ENCODE assay signal across 17 cellular contexts in genomic region chr1:24020470-24020869, GRCh38. TPM values are rescaled to one million over a fixed set of nuclear protein-coding genes. Genes with fewer than 3 reads are reported as not detected.
DNase-seq lines count a peak whose midpoint lies in the region; ATAC-seq and TF ChIP-seq lines count a peak whose summit lies in the region.
"Had no signal": no experiment of that assay in that cellular context is flagged by ENCODE, and none has a peak within 500 bp of the region (broad histone marks: within the 10 kb centered on the region; RNA-seq: fewer than 3 reads in every experiment).

No MANE protein-coding gene starts in this region.

- H4K20me1 ChIP-seq in fibroblast of lung (ENCODE audit: control insufficient read depth, extremely low read depth, insufficient read depth, low read length) = no peaks in the 10 kb centered on the region

- ATAC-seq in heart left ventricle = no peak
- ATAC-seq in left ventricle myocardium superior = no peak
- no peak for ATAC-seq in psoas muscle
- no peak for ATAC-seq in GM21619 (IDR thresholded peaks at IDR 0.05; ENCODE audit: unreplicated experiment)
- ATAC-seq: activated naive CD4-positive, alpha-beta T cell treated with anti-CD3 and anti-CD28 coated beads, Interleukin-2, amount 50 U/mL, for 72 hours had no signal

- H3K27me3 ChIP-seq in heart left ventricle = no peaks in the 10 kb centered on the region
- H3K27me3 ChIP-seq in fibroblast of lung (ENCODE audit: control insufficient read depth, insufficient read depth, low read length) = no peaks in the 10 kb centered on the region
- no peaks in the 10 kb centered on the region for H3K27me3 ChIP-seq in psoas muscle (ENCODE audit: insufficient read depth in 3 of 3, low read length in 2 of 3)
- H3K27me3 ChIP-seq in vagina = no peaks in the 10 kb centered on the region
- H3K27me3 ChIP-seq: colonic mucosa had no signal

- intact Hi-C loops in heart left ventricle (cut with DNase I) = loop anchor here in 6 of 10 donors (2.0 to 10.0 kb wide), 6 partner anchors 40 to 216 kb away; partner anchors contain the start of genes GALE (in 3 of the 6), PNRC2 (in 2 of the 6), FUCA1 (in 1 of the 6) and SRSF10 (in 1 of the 6)
- intact Hi-C loops in left ventricle myocardium superior (cut with micrococcal nuclease) = no loop called here
- intact Hi-C loops in psoas muscle (cut with DNase I) = loop anchor here in 1 of 2 donors (5.0 kb wide), 1 partner anchor 63 kb away; the partner anchor contains the start of gene PNRC2
- intact Hi-C loops in vagina (cut with DNase I) = no loop called here

- TF ChIP-seq POLR2A in heart left ventricle (IDR thresholded peaks at IDR 0.05) (no peak), vagina (IDR thresholded peaks at IDR 0.05) (no peak)

- no peak overlapping the region for H3K9ac ChIP-seq in fibroblast of lung (ENCODE audit: insufficient read depth, low read length)

- CTCF ChIA-PET in activated naive CD4-positive, alpha-beta T cell treated with anti-CD3 and anti-CD28 coated beads, Interleukin-2, amount 10 ng/mL, durations not matched to agents 7 days and 5 days (lab: Charles Lee) = interaction anchor here (1.4 kb wide), 1 partner anchor 16 kb away, joined by 3 read pairs; no protein-coding TSS in a partner anchor

- H3K9me3 ChIP-seq in heart left ventricle (no peaks in the 10 kb centered on the region), fibroblast of lung (ENCODE audit: control insufficient read depth, insufficient read depth, low read depth, low read length) (no peaks in the 10 kb centered on the region), psoas muscle (no peaks in the 10 kb centered on the region), vagina (no peaks in the 10 kb centered on the region)
- H3K9me3 ChIP-seq: colonic mucosa had no signal

- no peak overlapping the region for H3K4me2 ChIP-seq in fibroblast of lung (ENCODE audit: extremely low read depth, insufficient read depth, low read length)

- H2AFZ ChIP-seq in fibroblast of lung (ENCODE audit: low read length) = no peak overlapping the region

- H3K4me1 ChIP-seq in heart left ventricle (peaks cover 3 to 76% (median 54%) of the 10 kb centered on the region in 12 donors), fibroblast of lung (ENCODE audit: control insufficient read depth, extremely low read depth, insufficient read depth, low read length) (peaks cover 24% of the 10 kb centered on the region), psoas muscle (peaks cover 53% of the 10 kb centered on the region), vagina (peaks cover 46% of the 10 kb centered on the region)

- DNase-seq in heart left ventricle = no peak
- no peak for DNase-seq in left ventricle myocardium superior
- no peak for DNase-seq in fibroblast of lung (ENCODE audit: low read depth in 2 of 2)
- no peak for DNase-seq in psoas muscle
- no peak for DNase-seq in vagina (ENCODE audit: extremely low spot score in 2 of 2)
- DNase-seq in activated naive CD4-positive, alpha-beta T cell treated with anti-CD3 and anti-CD28 coated beads, Interleukin-2, amount 10 ng/mL, durations not matched to agents 7 days and 5 days = no peak
- no peak for DNase-seq in germinal center (ENCODE audit: low spot score)
- DNase-seq: ACHN; Calu3; colonic mucosa; NCI-H1048; NCI-H2171 treated with DMSO at 0.1 percent for 48 hours; stimulated activated CD4-positive, alpha-beta T cell treated with anti-CD3 and anti-CD28 coated beads, Interleukin-2, amount 100 ng/mL, for 48 hours; WERI-Rb-1 had no signal

- no peak for TF ChIP-seq CTCF in heart left ventricle (IDR thresholded peaks at IDR 0.05)
- no peak for TF ChIP-seq CTCF in fibroblast of lung (conservative IDR thresholded peaks at IDR 0.05 in 1 of 2, IDR thresholded peaks at IDR 0.05 in 1 of 2; ENCODE audit: low read depth in 1 of 2, low read length in 2 of 2)
- no peak for TF ChIP-seq CTCF in psoas muscle (IDR thresholded peaks at IDR 0.05)
- TF ChIP-seq CTCF in vagina (IDR thresholded peaks at IDR 0.05) = no peak

- 75 to 90% (median 85%) methylated on average over 3 of the region's 3 CpGs for WGBS in heart left ventricle, 4 donors
- WGBS in psoas muscle, 3 donors = 88 to 91% (median 89%) methylated on average over 3 of the region's 3 CpGs

- no peaks in the 10 kb centered on the region for H3K36me3 ChIP-seq in heart left ventricle
- no peaks in the 10 kb centered on the region for H3K36me3 ChIP-seq in fibroblast of lung (ENCODE audit: control insufficient read depth, insufficient read depth, low read length)
- no peaks in the 10 kb centered on the region for H3K36me3 ChIP-seq in psoas muscle (ENCODE audit: insufficient read depth in 1 of 2, low read depth in 1 of 2)
- H3K36me3 ChIP-seq in vagina = no peaks in the 10 kb centered on the region
- H3K36me3 ChIP-seq: colonic mucosa, WERI-Rb-1 had no signal

- no peak overlapping the region for H3K4me3 Mint-ChIP-seq in activated naive CD4-positive, alpha-beta T cell treated with anti-CD3 and anti-CD28 coated beads, Interleukin-2, amount 10 ng/mL, durations not matched to agents 7 days and 5 days

- no peak overlapping the region for H3K27ac Mint-ChIP-seq in activated naive CD4-positive, alpha-beta T cell treated with anti-CD3 and anti-CD28 coated beads, Interleukin-2, amount 10 ng/mL, durations not matched to agents 7 days and 5 days

- no peaks in the 10 kb centered on the region for H3K79me2 ChIP-seq in fibroblast of lung (ENCODE audit: control insufficient read depth, insufficient read depth, low read length)

- peaks cover 18% of the 10 kb centered on the region for H3K27me3 Mint-ChIP-seq in activated naive CD4-positive, alpha-beta T cell treated with anti-CD3 and anti-CD28 coated beads, Interleukin-2, amount 10 ng/mL, durations not matched to agents 7 days and 5 days

- no peaks in the 10 kb centered on the region for H3K4me1 Mint-ChIP-seq in activated naive CD4-positive, alpha-beta T cell treated with anti-CD3 and anti-CD28 coated beads, Interleukin-2, amount 10 ng/mL, durations not matched to agents 7 days and 5 days

- H3K27ac ChIP-seq in heart left ventricle (peak overlapping the region in 11 of 12 donors; percentile 78 to 95 (median 90)), fibroblast of lung (ENCODE audit: insufficient read depth, low read length) (peak overlapping the region; percentile 96), psoas muscle (peak overlapping the region; percentile 92), vagina (peak overlapping the region; percentile 81)
- H3K27ac ChIP-seq: SK-N-MC, WERI-Rb-1 had no signal

- H3K4me3 ChIP-seq in heart left ventricle (no peak overlapping the region), fibroblast of lung (replicated peaks in 1 of 4; ENCODE audit: control extremely low read depth in 1 of 4, insufficient read depth in 1 of 4, low read depth in 3 of 4, low read length in 4 of 4) (no peak overlapping the region), psoas muscle (no peak overlapping the region), vagina (no peak overlapping the region)
- H3K4me3 ChIP-seq: colonic mucosa, SK-N-MC had no signal

- no peaks in the 10 kb centered on the region for H3K9me3 Mint-ChIP-seq in activated naive CD4-positive, alpha-beta T cell treated with anti-CD3 and anti-CD28 coated beads, Interleukin-2, amount 10 ng/mL, durations not matched to agents 7 days and 5 days
- H3K9me3 Mint-ChIP-seq: activated naive CD4-positive, alpha-beta T cell treated with anti-CD3 and anti-CD28 coated beads, Interleukin-2, amount 50 U/mL, for 72 hours had no signal

- H3K36me3 Mint-ChIP-seq in activated naive CD4-positive, alpha-beta T cell treated with anti-CD3 and anti-CD28 coated beads, Interleukin-2, amount 10 ng/mL, durations not matched to agents 7 days and 5 days = no peaks in the 10 kb centered on the region
- H3K36me3 Mint-ChIP-seq: activated naive CD4-positive, alpha-beta T cell treated with anti-CD3 and anti-CD28 coated beads, Interleukin-2, amount 50 U/mL, for 72 hours had no signal

RNA-seq across cellular contexts. Expression of gene SRSF10, which starts 40.3 kb away (rescaled TPM):
- total RNA-seq in heart left ventricle (10 to 100 TPM; 34.3 to 60.9 (median 49.4) TPM), left ventricle myocardium superior (57.6 TPM), fibroblast of lung (83.0 and 93.5 TPM in 2 replicates), psoas muscle (10 to 100 TPM; 29.5 to 54.0 (median 46.7) TPM), vagina (72.4 TPM)
- polyA plus RNA-seq in heart left ventricle (10 to 100 TPM; 41.1 to 47.1 TPM), fibroblast of lung (113 and 118 TPM in 2 replicates), psoas muscle (10 to 100 TPM; 28.8 to 56.6 (median 42.0) TPM)
- 69.3 and 72.2 TPM in 2 replicates for polyA plus RNA-seq in fibroblast of lung (2012)
- 18.4 and 32.0 TPM in 2 replicates for polyA minus RNA-seq in fibroblast of lung (ENCODE audit: low replicate concordance)

Comparison
In these comparisons a context has a peak if more than half of its experiments do, and no peak if none do; other contexts are left out.
1. intact Hi-C loops: an anchor here in heart left ventricle (2.0 to 10.0 kb wide); none called in left ventricle myocardium superior and vagina.